ENCODE assay signal across 8 cellular contexts in the genomic region with DNA sequence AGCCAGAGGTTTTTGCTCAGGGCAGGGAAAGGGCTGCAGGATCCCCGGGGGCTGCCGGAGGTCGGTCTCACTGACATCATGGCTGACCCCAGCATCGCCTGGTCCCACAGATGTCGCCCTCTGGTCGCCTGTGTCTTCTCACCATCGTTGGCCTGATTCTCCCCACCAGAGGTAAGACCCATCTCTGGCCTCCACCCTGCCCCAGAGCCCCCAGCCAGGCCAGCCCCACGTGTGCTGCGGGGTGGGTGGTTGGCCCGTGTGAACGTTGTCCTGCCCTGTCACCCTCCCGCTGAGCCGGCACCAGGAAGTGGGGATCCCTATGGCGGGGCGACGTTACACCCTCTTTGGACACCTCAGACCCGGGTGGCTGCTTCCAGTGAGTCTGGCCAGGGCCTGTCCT. TPM values are rescaled to one million over a fixed set of nuclear protein-coding genes. Genes with fewer than 3 reads are reported as not detected.
DNase-seq lines count a peak whose midpoint lies in the region; ATAC-seq lines count a peak whose summit lies in the region.

No MANE protein-coding gene starts in this region.

- DNase-seq in activated effector memory CD4-positive, alpha-beta T cell treated with anti-CD3 and anti-CD28 coated beads, Interleukin-2, amount 50 U/mL, for 16 hours: peak; percentile 77
- no peak for DNase-seq in activated effector memory CD4-positive, alpha-beta T cell treated with Interleukin-2 at 50 U/mL for 16 hours
- DNase-seq in activated CD8-positive, alpha-beta memory T cell treated with anti-CD3 and anti-CD28 coated beads, Interleukin-2, amount 50 U/mL, for 48 hours: peak; percentile 75
- no peak for DNase-seq in left ventricle myocardium superior
- DNase-seq in stimulated activated CD4-positive, alpha-beta T cell treated with anti-CD3 and anti-CD28 coated beads, Interleukin-4, amount 100 ng/mL, for 24 hours: peak; percentile 47
- no peak for DNase-seq in SHP77 (lab: John Stamatoyannopoulos, UW)

- ATAC-seq in left ventricle myocardium superior (peak; percentile 4), HG03095 (IDR thresholded peaks at IDR 0.05; ENCODE audit: unreplicated experiment) (no peak), GM21526 (IDR thresholded peaks at IDR 0.05; ENCODE audit: low FRiP score, unreplicated experiment) (no peak)

- intact Hi-C loops in left ventricle myocardium superior (cut with micrococcal nuclease): no loop called here

RNA-seq across cellular contexts. Expression of gene FXYD5, which starts 0.9 kb away (rescaled TPM):
- 21.2 TPM for total RNA-seq in left ventricle myocardium superior

RNA-seq across cellular contexts. Expression of gene FXYD7, which starts 12.4 kb away (rescaled TPM):
- total RNA-seq in left ventricle myocardium superior: not detected

RNA-seq across cellular contexts. Expression of gene FXYD1, which starts 16.8 kb away (rescaled TPM):
- 489 TPM for total RNA-seq in left ventricle myocardium superior

RNA-seq across cellular contexts. Expression of gene LGI4, which starts 20.6 kb away (rescaled TPM):
- total RNA-seq in left ventricle myocardium superior: 9.0 TPM

RNA-seq across cellular contexts. Expression of gene FXYD3, which starts 39.8 kb away (rescaled TPM):
- 3.1 TPM for total RNA-seq in left ventricle myocardium superior

Comparison
In these comparisons a context has a peak if more than half of its experiments do, and no peak if none do; other contexts are left out.
1. DNase-seq: peak in activated effector memory CD4-positive, alpha-beta T cell treated with anti-CD3 and anti-CD28 coated beads, Interleukin-2, amount 50 U/mL, for 16 hours (single experiment), activated CD8-positive, alpha-beta memory T cell treated with anti-CD3 and anti-CD28 coated beads, Interleukin-2, amount 50 U/mL, for 48 hours (single experiment) and stimulated activated CD4-positive, alpha-beta T cell treated with anti-CD3 and anti-CD28 coated beads, Interleukin-4, amount 100 ng/mL, for 24 hours (single experiment); none in activated effector memory CD4-positive, alpha-beta T cell treated with Interleukin-2 at 50 U/mL for 16 hours (single experiment), left ventricle myocardium superior (single experiment) and SHP77 (0 of 2).